9 cellular contexts compared by ENCODE assay signal in the genomic region with DNA sequence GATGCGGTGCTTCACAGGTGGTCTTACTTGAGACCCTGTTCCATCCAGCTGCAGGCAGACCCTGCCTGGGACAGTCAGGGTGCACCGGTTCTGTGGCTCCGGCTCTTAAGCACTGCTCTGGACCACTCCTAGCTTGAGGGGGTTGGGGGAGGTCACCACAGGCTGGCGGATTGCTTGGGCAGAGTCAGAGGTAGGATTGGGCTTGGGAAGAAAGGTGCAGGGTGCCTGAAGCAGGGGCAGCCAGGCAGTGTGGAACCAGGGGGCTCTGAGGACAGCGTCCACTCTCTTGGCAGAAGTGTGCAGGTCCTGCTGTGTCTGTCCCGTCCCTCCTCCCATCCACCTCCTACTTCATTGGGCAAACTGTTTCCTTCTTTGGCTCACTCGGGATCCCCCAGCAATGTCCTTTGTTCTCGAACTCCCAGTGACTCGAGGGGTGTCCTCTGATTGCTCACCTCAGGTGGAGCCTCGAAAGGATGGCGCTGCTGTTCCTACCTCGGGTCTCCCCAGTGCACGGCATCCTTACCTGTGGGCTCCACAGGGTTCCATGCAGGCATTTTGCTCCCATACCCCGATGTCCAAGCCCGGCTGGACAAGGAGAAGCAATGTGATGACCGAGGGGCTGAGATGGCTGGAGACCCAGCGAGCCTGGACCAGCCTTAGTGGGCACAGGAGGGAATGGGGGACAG. TPM values are rescaled to one million over a fixed set of nuclear protein-coding genes. Genes with fewer than 3 reads are reported as not detected.
DNase-seq lines count a peak whose midpoint lies in the region; ATAC-seq and TF ChIP-seq lines count a peak whose summit lies in the region.
"Had no signal": no experiment of that assay in that cellular context is flagged by ENCODE, and none has a peak within 500 bp of the region (broad histone marks: within the 10 kb centered on the region; RNA-seq: fewer than 3 reads in every experiment).

No MANE protein-coding gene starts in this region.

- H3K27ac ChIP-seq in psoas muscle = no peak overlapping the region

- H3K4me3 Mint-ChIP-seq in T-cell = peak overlapping the region; percentile 77 to 85 (median 83)

- no peaks in the 10 kb centered on the region for H3K27me3 Mint-ChIP-seq in T-cell

- DNase-seq in T-cell = no peak
- no peak for DNase-seq in fibroblast of mammary gland (ENCODE audit: low read depth)
- DNase-seq in psoas muscle = no peak
- no peak for DNase-seq in stimulated activated CD4-positive, alpha-beta T cell treated with anti-CD3 and anti-CD28 coated beads, Interleukin-4, amount 100 ng/mL, for 1 hour
- DNase-seq in NK-92 (lab: John Stamatoyannopoulos, UW; ENCODE audit: unreplicated experiment) = no peak
- no peak for DNase-seq in iPS-NIHi11 (ENCODE audit: low spot score)
- DNase-seq: NCI-H2171 had no signal

- no peak overlapping the region for H3K27ac Mint-ChIP-seq in T-cell

- H3K36me3 Mint-ChIP-seq in T-cell = no peaks in the 10 kb centered on the region

- H3K36me3 ChIP-seq in psoas muscle (ENCODE audit: insufficient read depth in 1 of 2, low read depth in 1 of 2) = peaks cover 0 to 12% of the 10 kb centered on the region in 2 donors

- WGBS in psoas muscle, 3 donors = 90 to 95% (median 94%) methylated on average over 17 of the region's 17 CpGs

- no peaks in the 10 kb centered on the region for H3K9me3 Mint-ChIP-seq in T-cell

- no peaks in the 10 kb centered on the region for H3K27me3 ChIP-seq in psoas muscle (ENCODE audit: insufficient read depth in 3 of 3, low read length in 2 of 3)

- CTCF ChIA-PET in T-cell (lab: Charles Lee) = no interaction called here

- peak overlapping the region; percentile 92; the same call in 1 of the 2 replicates for H3K4me3 ChIP-seq in GM08714 (ENCODE audit: low read length)
- H3K4me3 ChIP-seq in fibroblast of mammary gland (ENCODE audit: control insufficient read depth, low read depth, low read length) = peak overlapping the region; percentile 86
- peak overlapping the region; percentile 85 for H3K4me3 ChIP-seq in psoas muscle

- intact Hi-C loops in psoas muscle (cut with DNase I) = loop anchor here in 1 of 2 donors (5.0 kb wide), 1 partner anchor 58 kb away; no protein-coding TSS in a partner anchor

- TF ChIP-seq CTCF in fibroblast of mammary gland (conservative IDR thresholded peaks at IDR 0.05; ENCODE audit: control insufficient read depth, insufficient read depth, low read depth, low read length) (no peak), psoas muscle (IDR thresholded peaks at IDR 0.05) (no peak)

- H3K4me1 Mint-ChIP-seq in T-cell = peaks cover 36 to 42% (median 39%) of the 10 kb centered on the region in 3 donors

- no peaks in the 10 kb centered on the region for H3K9me3 ChIP-seq in psoas muscle

- ATAC-seq in T-cell (replicated peaks in 1 of 4) (no peak), psoas muscle (no peak), HG02981 (IDR thresholded peaks at IDR 0.05; ENCODE audit: unreplicated experiment) (no peak)

- POLR2A ChIA-PET in T-cell (lab: Charles Lee) = no interaction called here

- H3K4me1 ChIP-seq in psoas muscle = peaks cover 21% of the 10 kb centered on the region

RNA-seq across cellular contexts. Expression of a gene that starts 1.8 kb away (rescaled TPM):
- total RNA-seq in T-cell (100 to 1,000 TPM in 1 of 5 donors, 10 to 100 TPM in 4; 70.8 to 100 (median 80.2) TPM), psoas muscle (10 to 100 TPM; 28.8 to 43.2 (median 38.5) TPM)
- polyA plus RNA-seq in psoas muscle = 10 to 100 TPM; 17.2 to 96.5 (median 20.2) TPM

RNA-seq across cellular contexts. Expression of a gene that starts 55.4 kb away (rescaled TPM):
- total RNA-seq in T-cell (10 to 100 TPM; 19.0 to 34.7 (median 25.9) TPM), psoas muscle (10 to 100 TPM; 16.0 to 24.8 (median 20.7) TPM)
- polyA plus RNA-seq in psoas muscle = 10 to 100 TPM; 16.7 to 35.2 (median 25.2) TPM
